ENCODE assay signal across 1 cellular context in the genomic region with DNA sequence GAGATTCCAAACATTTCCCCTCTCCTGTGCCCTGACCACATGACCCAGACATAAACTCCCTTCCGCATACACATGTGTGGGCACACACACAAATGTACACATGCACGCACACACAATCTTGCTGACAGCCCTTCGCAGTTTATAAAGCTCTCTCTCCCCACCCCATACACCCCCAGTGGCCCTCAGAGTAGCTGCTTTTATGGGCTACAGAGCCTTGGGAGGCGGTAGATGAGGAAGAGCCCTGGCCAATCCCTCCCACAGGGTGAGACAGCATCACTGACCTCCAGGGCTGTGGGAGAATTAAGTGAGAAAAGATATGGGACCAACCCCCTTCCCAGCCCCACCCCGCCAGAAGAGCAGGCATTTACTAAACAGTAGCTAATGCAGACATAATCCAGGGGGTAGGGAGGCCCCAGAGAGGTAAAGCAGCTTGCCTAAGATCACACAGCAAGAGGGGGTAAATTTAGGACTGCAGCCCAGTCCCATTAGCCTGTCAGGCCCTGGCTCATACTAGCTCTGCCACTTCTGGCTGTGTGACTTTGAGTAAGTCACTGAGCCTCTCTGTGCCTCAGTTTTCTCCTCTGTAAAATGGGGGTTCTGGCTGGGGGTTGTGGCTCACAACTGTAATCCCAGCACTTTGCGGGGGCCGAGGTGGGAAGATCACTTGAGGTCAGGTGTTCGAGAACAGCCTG.
TF ChIP-seq lines count a peak whose summit lies in the region.

No MANE protein-coding gene starts in this region.

TF ChIP-seq in IMR-90, 13 proteins besides CTCF, POLR2A, EP300 and RAD21:
- TF ChIP-seq RFX5 (IDR thresholded peaks at IDR 0.05; ENCODE audit: low read depth, low read length) (no peak), MXI1 (IDR thresholded peaks at IDR 0.05; ENCODE audit: borderline replicate concordance, low read depth, low read length) (no peak), NFE2L2 (IDR thresholded peaks at IDR 0.05; ENCODE audit: low read depth, low read length) (no peak), CEBPB (IDR thresholded peaks at IDR 0.05; ENCODE audit: low read depth, low read length) (no peak), SMC3 (IDR thresholded peaks at IDR 0.05; ENCODE audit: low read depth, low read length) (no peak), MAFK (IDR thresholded peaks at IDR 0.05; ENCODE audit: low read depth, low read length) (no peak), CHD1 (IDR thresholded peaks at IDR 0.05; ENCODE audit: low read depth, low read length) (no peak), FOS (IDR thresholded peaks at IDR 0.05; ENCODE audit: low read depth, low read length) (no peak), RCOR1 (IDR thresholded peaks at IDR 0.05; ENCODE audit: insufficient replicate concordance, low read length) (no peak), BHLHE40 (IDR thresholded peaks at IDR 0.05; ENCODE audit: low read depth, low read length) (no peak)
- TF ChIP-seq, protein P1, sequence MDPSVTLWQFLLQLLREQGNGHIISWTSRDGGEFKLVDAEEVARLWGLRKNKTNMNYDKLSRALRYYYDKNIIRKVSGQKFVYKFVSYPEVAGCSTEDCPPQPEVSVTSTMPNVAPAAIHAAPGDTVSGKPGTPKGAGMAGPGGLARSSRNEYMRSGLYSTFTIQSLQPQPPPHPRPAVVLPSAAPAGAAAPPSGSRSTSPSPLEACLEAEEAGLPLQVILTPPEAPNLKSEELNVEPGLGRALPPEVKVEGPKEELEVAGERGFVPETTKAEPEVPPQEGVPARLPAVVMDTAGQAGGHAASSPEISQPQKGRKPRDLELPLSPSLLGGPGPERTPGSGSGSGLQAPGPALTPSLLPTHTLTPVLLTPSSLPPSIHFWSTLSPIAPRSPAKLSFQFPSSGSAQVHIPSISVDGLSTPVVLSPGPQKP (IDR thresholded peaks at IDR 0.05; ENCODE audit: borderline replicate concordance, low read depth, low read length), result no peak
- TF ChIP-seq, protein P2, sequence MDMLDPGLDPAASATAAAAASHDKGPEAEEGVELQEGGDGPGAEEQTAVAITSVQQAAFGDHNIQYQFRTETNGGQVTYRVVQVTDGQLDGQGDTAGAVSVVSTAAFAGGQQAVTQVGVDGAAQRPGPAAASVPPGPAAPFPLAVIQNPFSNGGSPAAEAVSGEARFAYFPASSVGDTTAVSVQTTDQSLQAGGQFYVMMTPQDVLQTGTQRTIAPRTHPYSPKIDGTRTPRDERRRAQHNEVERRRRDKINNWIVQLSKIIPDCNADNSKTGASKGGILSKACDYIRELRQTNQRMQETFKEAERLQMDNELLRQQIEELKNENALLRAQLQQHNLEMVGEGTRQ (IDR thresholded peaks at IDR 0.05; ENCODE audit: low read depth, low read length), result no peak
